In genomic region chr2:130852521-130853115, GRCh38 we compare ENCODE assay signal across 19 cellular contexts. TPM values are rescaled to one million over a fixed set of nuclear protein-coding genes. Genes with fewer than 3 reads are reported as not detected.
DNase-seq lines count a peak whose midpoint lies in the region; ATAC-seq and TF ChIP-seq lines count a peak whose summit lies in the region.
"Had no signal": no experiment of that assay in that cellular context is flagged by ENCODE, and none has a peak within 500 bp of the region (broad histone marks: within the 10 kb centered on the region; RNA-seq: fewer than 3 reads in every experiment).

No MANE protein-coding gene starts in this region.

- no peaks in the 10 kb centered on the region for H3K4me1 ChIP-seq in osteoblast (ENCODE audit: insufficient read depth, low read length)
- H3K4me1 ChIP-seq: SJSA1 had no signal

- no peaks in the 10 kb centered on the region for H3K79me2 ChIP-seq in osteoblast (ENCODE audit: insufficient read depth, low read length)

- no peak overlapping the region for H3K4me3 ChIP-seq in osteoblast (ENCODE audit: insufficient read depth, low read length)
- H3K4me3 ChIP-seq: GM12878, MG63, SJSA1 had no signal

- H4K20me1 ChIP-seq in osteoblast (ENCODE audit: insufficient read depth, low read length): no peaks in the 10 kb centered on the region

- TF ChIP-seq CTCF in VCaP (conservative IDR thresholded peaks at IDR 0.05): no peak
- no peak for TF ChIP-seq CTCF in osteoblast (IDR thresholded peaks at IDR 0.05; ENCODE audit: extremely low read depth, low read depth, low read length)

- no peak overlapping the region for H3K4me2 ChIP-seq in osteoblast (ENCODE audit: insufficient read depth, low read length)

- H3K36me3 ChIP-seq in osteoblast (ENCODE audit: insufficient read depth, low read length): no peaks in the 10 kb centered on the region
- H3K36me3 ChIP-seq: MG63, SJSA1 had no signal

- H3K27me3 ChIP-seq in osteoblast (ENCODE audit: insufficient read depth, low read length): no peaks in the 10 kb centered on the region
- H3K27me3 ChIP-seq: MG63 had no signal

- no peaks in the 10 kb centered on the region for H3K36me3 Mint-ChIP-seq in activated naive CD4-positive, alpha-beta T cell treated with anti-CD3 and anti-CD28 coated beads, Interleukin-2, amount 50 U/mL, for 72 hours
- H3K36me3 Mint-ChIP-seq: CD8-positive, alpha-beta T cell had no signal

- H3K9me3 ChIP-seq in osteoblast (ENCODE audit: low read depth, low read length): no peaks in the 10 kb centered on the region
- H3K9me3 ChIP-seq: MG63, SJSA1 had no signal

- DNase-seq in COLO668 (lab: John Stamatoyannopoulos, UW; ENCODE audit: unreplicated experiment) (peak; percentile 15), NCI-H1694 treated with DMSO at 0.1 percent for 48 hours (lab: John Stamatoyannopoulos, UW) (peak; percentile 87), osteoblast (ENCODE audit: insufficient read length, low spot score, missing footprints) (peak; percentile 46), cerebellar cortex (ENCODE audit: low spot score) (no peak)
- DNase-seq in activated naive CD4-positive, alpha-beta T cell treated with anti-CD3 and anti-CD28 coated beads, Interleukin-2, amount 50 U/mL, for 72 hours (ENCODE audit: low spot score in 2 of 2): no peak
- no peak for DNase-seq in activated CD4-positive, CD25-positive, alpha-beta regulatory T cell treated with anti-CD3 and anti-CD28 coated beads, Interleukin-2, amount 50 U/mL, for 72 hours
- DNase-seq: CD8-positive, alpha-beta T cell; GDM1; H9; IMR-90; Karpas-422; MG63; NCI-H1105; NCI-H2029 had no signal

- peaks cover 0 to 3% of the 10 kb centered on the region in 2 donors for H3K9me3 Mint-ChIP-seq in activated naive CD4-positive, alpha-beta T cell treated with anti-CD3 and anti-CD28 coated beads, Interleukin-2, amount 50 U/mL, for 72 hours
- H3K9me3 Mint-ChIP-seq: H9 had no signal

- H3K27ac Mint-ChIP-seq in activated naive CD4-positive, alpha-beta T cell treated with anti-CD3 and anti-CD28 coated beads, Interleukin-2, amount 50 U/mL, for 72 hours: no peak overlapping the region
- H3K27ac Mint-ChIP-seq: B cell; CD8-positive, alpha-beta T cell had no signal

- no peak for ATAC-seq in activated naive CD4-positive, alpha-beta T cell treated with anti-CD3 and anti-CD28 coated beads, Interleukin-2, amount 50 U/mL, for 72 hours
- ATAC-seq: CD8-positive, alpha-beta T cell; GM12878 had no signal

- H2AFZ ChIP-seq in osteoblast (ENCODE audit: low read length): no peak overlapping the region

- H3K27ac ChIP-seq in VCaP (peak overlapping the region; percentile 53; the same call in 1 of the 2 replicates), osteoblast (ENCODE audit: low read depth, low read length) (no peak overlapping the region)
- H3K27ac ChIP-seq: SJSA1 had no signal

RNA-seq across cellular contexts. Expression of gene ARHGEF4, which starts 15.9 kb away (rescaled TPM):
- 3.6 and 7.7 TPM in 2 replicates for total RNA-seq in osteoblast
- total RNA-seq in activated naive CD4-positive, alpha-beta T cell treated with anti-CD3 and anti-CD28 coated beads, Interleukin-2, amount 50 U/mL, for 72 hours: under 1 TPM; 0.20 to 0.80 TPM
- total RNA-seq: T-helper 2 cell treated with Interferon-gamma antibody and Interleukin-4, amounts not matched to agents 100 ng/mL and 5 ng/mL, for 36 hours had no signal

Comparison
In these comparisons a context has a peak if more than half of its experiments do, and no peak if none do; other contexts are left out.
1. DNase-seq: peak in COLO668 (single experiment), NCI-H1694 treated with DMSO at 0.1 percent for 48 hours (single experiment) and osteoblast (single experiment); none in activated naive CD4-positive, alpha-beta T cell treated with anti-CD3 and anti-CD28 coated beads, Interleukin-2, amount 50 U/mL, for 72 hours (0 of 2), activated CD4-positive, CD25-positive, alpha-beta regulatory T cell treated with anti-CD3 and anti-CD28 coated beads, Interleukin-2, amount 50 U/mL, for 72 hours (single experiment) and cerebellar cortex (single experiment).